Comparison of ENCODE assay signal across 9 cellular contexts in genomic region chr16:88468289-88469129, GRCh38. TPM values are rescaled to one million over a fixed set of nuclear protein-coding genes. Genes with fewer than 3 reads are reported as not detected.
DNase-seq lines count a peak whose midpoint lies in the region; ATAC-seq lines count a peak whose summit lies in the region.
"Had no signal": no experiment of that assay in that cellular context is flagged by ENCODE, and none has a peak within 500 bp of the region (broad histone marks: within the 10 kb centered on the region; RNA-seq: fewer than 3 reads in every experiment).

No MANE protein-coding gene starts in this region.

- no peaks in the 10 kb centered on the region for H3K36me3 Mint-ChIP-seq in activated CD4-positive, alpha-beta T cell treated with anti-CD3 and anti-CD28 coated beads for 36 hours (ENCODE audit: low read depth)
- H3K36me3 Mint-ChIP-seq in activated CD4-positive, alpha-beta T cell treated with anti-CD3 and anti-CD28 coated beads, Interleukin-2, amount 10 ng/mL, durations not matched to agents 24 days and 14 days (ENCODE audit: low read depth): no peaks in the 10 kb centered on the region

- DNase-seq in activated CD4-positive, alpha-beta T cell treated with anti-CD3 and anti-CD28 coated beads for 36 hours: peak; percentile 61
- no peak for DNase-seq in activated CD4-positive, alpha-beta T cell treated with anti-CD3 and anti-CD28 coated beads, Interleukin-2, amount 10 ng/mL, durations not matched to agents 24 days and 14 days
- DNase-seq in NCI-H226: peak; percentile 77
- DNase-seq in ecto neural progenitor cell (ENCODE audit: low spot score): peak; percentile 91
- peak; percentile 76 for DNase-seq in retina
- DNase-seq in NCI-H1930 (lab: John Stamatoyannopoulos, UW): no peak
- DNase-seq: occipital lobe had no signal

- CTCF ChIA-PET in activated CD4-positive, alpha-beta T cell treated with anti-CD3 and anti-CD28 coated beads for 36 hours (lab: Charles Lee): no interaction called here

- intact Hi-C loops in activated CD4-positive, alpha-beta T cell treated with anti-CD3 and anti-CD28 coated beads for 36 hours (cut with DNase I, micrococcal nuclease): loop anchor here (1.0 to 2.0 kb wide), 2 partner anchors 11 to 14 kb away; no protein-coding TSS in a partner anchor
- intact Hi-C loops in activated CD4-positive, alpha-beta T cell treated with anti-CD3 and anti-CD28 coated beads, Interleukin-2, amount 10 ng/mL, durations not matched to agents 24 days and 14 days (cut with micrococcal nuclease): no loop called here

- no peaks in the 10 kb centered on the region for H3K9me3 Mint-ChIP-seq in activated CD4-positive, alpha-beta T cell treated with anti-CD3 and anti-CD28 coated beads for 36 hours (ENCODE audit: low read depth)
- no peaks in the 10 kb centered on the region for H3K9me3 Mint-ChIP-seq in activated CD4-positive, alpha-beta T cell treated with anti-CD3 and anti-CD28 coated beads, Interleukin-2, amount 10 ng/mL, durations not matched to agents 24 days and 14 days

- H3K27ac Mint-ChIP-seq in activated CD4-positive, alpha-beta T cell treated with anti-CD3 and anti-CD28 coated beads for 36 hours: no peak overlapping the region
- H3K27ac Mint-ChIP-seq in activated CD4-positive, alpha-beta T cell treated with anti-CD3 and anti-CD28 coated beads, Interleukin-2, amount 10 ng/mL, durations not matched to agents 24 days and 14 days: no peak overlapping the region

- no peak overlapping the region for H3K4me3 Mint-ChIP-seq in activated CD4-positive, alpha-beta T cell treated with anti-CD3 and anti-CD28 coated beads for 36 hours
- no peak overlapping the region for H3K4me3 Mint-ChIP-seq in activated CD4-positive, alpha-beta T cell treated with anti-CD3 and anti-CD28 coated beads, Interleukin-2, amount 10 ng/mL, durations not matched to agents 24 days and 14 days

- POLR2A ChIA-PET in activated CD4-positive, alpha-beta T cell treated with anti-CD3 and anti-CD28 coated beads for 36 hours (lab: Charles Lee): no interaction called here

- H3K27me3 Mint-ChIP-seq in activated CD4-positive, alpha-beta T cell treated with anti-CD3 and anti-CD28 coated beads for 36 hours: no peaks in the 10 kb centered on the region
- H3K27me3 Mint-ChIP-seq in activated CD4-positive, alpha-beta T cell treated with anti-CD3 and anti-CD28 coated beads, Interleukin-2, amount 10 ng/mL, durations not matched to agents 24 days and 14 days: no peaks in the 10 kb centered on the region

- peaks cover 62% of the 10 kb centered on the region for H3K4me1 Mint-ChIP-seq in activated CD4-positive, alpha-beta T cell treated with anti-CD3 and anti-CD28 coated beads for 36 hours
- H3K4me1 Mint-ChIP-seq in activated CD4-positive, alpha-beta T cell treated with anti-CD3 and anti-CD28 coated beads, Interleukin-2, amount 10 ng/mL, durations not matched to agents 24 days and 14 days: peaks cover 24% of the 10 kb centered on the region

- ATAC-seq in activated CD4-positive, alpha-beta T cell treated with anti-CD3 and anti-CD28 coated beads for 36 hours: peak; percentile 66
- no peak for ATAC-seq in HG03159 (IDR thresholded peaks at IDR 0.05; ENCODE audit: unreplicated experiment)
- ATAC-seq in HG02642 (IDR thresholded peaks at IDR 0.05; ENCODE audit: poor library complexity, unreplicated experiment): no peak

RNA-seq across cellular contexts. Expression of gene ZFPM1, which starts 15.4 kb away (rescaled TPM):
- total RNA-seq in activated CD4-positive, alpha-beta T cell treated with anti-CD3 and anti-CD28 coated beads for 36 hours: 10 to 100 TPM in 1 of 2 experiments, 1 to 10 TPM in 1; 9.9 to 12.6 TPM
- total RNA-seq in activated CD4-positive, alpha-beta T cell treated with anti-CD3 and anti-CD28 coated beads, Interleukin-2, amount 10 ng/mL, durations not matched to agents 24 days and 14 days: 17.9 and 19.3 TPM in 2 replicates

Comparison
In these comparisons a context has a peak if more than half of its experiments do, and no peak if none do; other contexts are left out.
1. DNase-seq: peak in activated CD4-positive, alpha-beta T cell treated with anti-CD3 and anti-CD28 coated beads for 36 hours (single experiment), NCI-H226 (single experiment), ecto neural progenitor cell (single experiment) and retina (single experiment); none in activated CD4-positive, alpha-beta T cell treated with anti-CD3 and anti-CD28 coated beads, Interleukin-2, amount 10 ng/mL, durations not matched to agents 24 days and 14 days (single experiment) and NCI-H1930 (0 of 2).